24 cellular contexts compared by ENCODE assay signal in the genomic region with DNA sequence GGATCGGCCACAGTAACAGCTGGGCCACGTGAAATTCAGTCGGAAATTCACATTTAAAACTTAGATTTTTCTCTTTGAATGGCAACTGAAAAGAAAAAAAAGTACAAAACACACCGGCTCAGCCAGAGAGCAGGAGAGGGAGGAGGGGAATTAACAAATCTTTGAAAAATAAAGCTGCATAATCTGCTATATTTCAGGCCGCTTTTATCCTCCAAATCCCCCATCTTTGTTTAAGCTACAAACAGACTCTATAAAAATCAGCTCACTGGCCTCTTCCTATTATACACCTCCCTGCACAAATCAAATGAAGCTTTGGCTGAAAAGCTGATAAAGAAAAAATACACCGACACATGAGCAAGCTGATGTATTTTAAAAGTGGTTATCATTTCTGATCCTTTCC.
"Had no signal": no experiment of that assay in that cellular context is flagged by ENCODE, and none has a peak within 500 bp of the region (broad histone marks: within the 10 kb centered on the region; RNA-seq: fewer than 3 reads in every experiment).

No MANE protein-coding gene starts in this region.

- H3K4me1 ChIP-seq: gastrocnemius medialis, stomach, transverse colon, vagina had no signal

- H3K27ac ChIP-seq: brain microvascular endothelial cell, esophagus muscularis mucosa, gastrocnemius medialis, stomach, transverse colon, vagina, VCaP had no signal

- H3K36me3 Mint-ChIP-seq: activated naive CD4-positive, alpha-beta T cell treated with anti-CD3 and anti-CD28 coated beads, Interleukin-2, amount 50 U/mL, for 24 hours; natural killer cell; stimulated activated effector memory CD8-positive, alpha-beta T cell treated with anti-CD3 and anti-CD28 coated beads, Interleukin-12 subunit alpha, Interleukin-12 subunit beta, amount 100 ng/mL, for 72 hours had no signal

- H3K4me3 Mint-ChIP-seq: activated naive CD4-positive, alpha-beta T cell treated with anti-CD3 and anti-CD28 coated beads, Interleukin-2, amount 50 U/mL, for 24 hours; natural killer cell; stimulated activated effector memory CD8-positive, alpha-beta T cell treated with anti-CD3 and anti-CD28 coated beads, Interleukin-12 subunit alpha, Interleukin-12 subunit beta, amount 100 ng/mL, for 72 hours had no signal

- H3K9me3 Mint-ChIP-seq: stimulated activated effector memory CD8-positive, alpha-beta T cell treated with anti-CD3 and anti-CD28 coated beads, Interleukin-12 subunit alpha, Interleukin-12 subunit beta, amount 100 ng/mL, for 72 hours had no signal

- H3K4me1 Mint-ChIP-seq: activated naive CD4-positive, alpha-beta T cell treated with anti-CD3 and anti-CD28 coated beads, Interleukin-2, amount 50 U/mL, for 24 hours; natural killer cell; stimulated activated effector memory CD8-positive, alpha-beta T cell treated with anti-CD3 and anti-CD28 coated beads, Interleukin-12 subunit alpha, Interleukin-12 subunit beta, amount 100 ng/mL, for 72 hours had no signal

- H3K27ac Mint-ChIP-seq: activated naive CD4-positive, alpha-beta T cell treated with anti-CD3 and anti-CD28 coated beads, Interleukin-2, amount 50 U/mL, for 24 hours; natural killer cell; stimulated activated effector memory CD8-positive, alpha-beta T cell treated with anti-CD3 and anti-CD28 coated beads, Interleukin-12 subunit alpha, Interleukin-12 subunit beta, amount 100 ng/mL, for 72 hours had no signal

- H3K9me3 ChIP-seq: gastrocnemius medialis, transverse colon, vagina had no signal

- H3K27me3 ChIP-seq: brain microvascular endothelial cell, esophagus muscularis mucosa, gastrocnemius medialis, stomach, transverse colon, vagina had no signal

- ATAC-seq: gastrocnemius medialis; natural killer cell; sciatic nerve; stimulated activated effector memory CD8-positive, alpha-beta T cell treated with anti-CD3 and anti-CD28 coated beads, Interleukin-12 subunit alpha, Interleukin-12 subunit beta, amount 100 ng/mL, for 72 hours had no signal

- DNase-seq: activated CD4-positive, alpha-beta T cell treated with anti-CD3 and anti-CD28 coated beads for 1 hour; activated CD4-positive, alpha-beta T cell treated with anti-CD3 and anti-CD28 coated beads, Interleukin-2, amount 50 U/mL, for 1 hour; activated gamma-delta T cell treated with Interleukin-2 at 50 U/mL for 16 hours; activated T-cell treated with anti-CD3 and anti-CD28 coated beads, Interleukin-2, amount 50 U/mL, for 1 hour; anterior cingulate cortex; brain microvascular endothelial cell; central memory CD4-positive, alpha-beta T cell; dermis blood vessel endothelial cell; effector CD8-positive, alpha-beta T cell; gastrocnemius medialis; head of caudate nucleus; midbrain; natural killer cell; posterior cingulate gyrus; small intestine; stimulated activated CD4-positive, alpha-beta T cell treated with anti-CD3 and anti-CD28 coated beads, Interleukin-2, amount 100 ng/mL, for 24 hours; stomach; transverse colon had no signal
